15 cellular contexts compared by ENCODE assay signal in the genomic region with DNA sequence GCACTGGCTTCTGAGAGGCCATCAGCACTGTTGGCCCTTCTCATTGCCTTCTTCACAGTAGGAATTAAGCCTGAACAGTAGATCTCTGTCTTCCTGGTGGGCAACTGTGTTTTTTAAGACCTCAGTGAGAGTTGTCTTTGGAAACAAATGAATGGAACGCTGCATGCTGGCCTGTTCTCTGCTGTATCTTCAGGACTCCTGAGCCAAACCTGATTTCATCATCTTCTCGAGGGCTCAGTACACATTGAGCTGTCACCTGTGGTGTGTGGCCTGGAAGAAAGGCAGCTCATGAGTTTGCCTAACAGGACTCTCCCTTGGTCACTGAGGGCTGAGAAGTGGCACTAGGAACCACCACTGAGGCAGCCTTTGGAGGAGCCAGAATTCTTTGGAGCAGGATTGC. TPM values are rescaled to one million over a fixed set of nuclear protein-coding genes. Genes with fewer than 3 reads are reported as not detected.
DNase-seq lines count a peak whose midpoint lies in the region; ATAC-seq and TF ChIP-seq lines count a peak whose summit lies in the region.
"Had no signal": no experiment of that assay in that cellular context is flagged by ENCODE, and none has a peak within 500 bp of the region (broad histone marks: within the 10 kb centered on the region; RNA-seq: fewer than 3 reads in every experiment).

No MANE protein-coding gene starts in this region.

- no peaks in the 10 kb centered on the region for H3K36me3 ChIP-seq in psoas muscle (ENCODE audit: insufficient read depth in 1 of 2, low read depth in 1 of 2)

- TF ChIP-seq CTCF in choroid plexus epithelial cell (conservative IDR thresholded peaks at IDR 0.05; ENCODE audit: low read depth, low read length) (no peak), psoas muscle (IDR thresholded peaks at IDR 0.05) (no peak)

- no peaks in the 10 kb centered on the region for H3K27me3 ChIP-seq in psoas muscle (ENCODE audit: insufficient read depth in 3 of 3, low read length in 2 of 3)

- WGBS in psoas muscle, 3 donors = 20 to 58% (median 24%) methylated on average over 2 of the region's 2 CpGs

- peak overlapping the region; percentile 71 for H3K27ac ChIP-seq in psoas muscle
- H3K27ac ChIP-seq: A549 had no signal

- no peaks in the 10 kb centered on the region for H3K9me3 ChIP-seq in psoas muscle
- H3K9me3 ChIP-seq: A549, Caco-2 had no signal

- DNase-seq in DMS53 (lab: John Stamatoyannopoulos, UW) (peak; percentile 91), DMS53 treated with DMSO at 0.1 percent for 48 hours (lab: John Stamatoyannopoulos, UW; ENCODE audit: unreplicated experiment) (peak; percentile 82), choroid plexus epithelial cell (ENCODE audit: low read depth) (peak; percentile 36), psoas muscle (no peak), NCI-H2227 (lab: John Stamatoyannopoulos, UW; ENCODE audit: unreplicated experiment) (no peak), AG20443 (ENCODE audit: low spot score) (no peak)
- DNase-seq: Caco-2; CD8-positive, alpha-beta memory T cell; DMS79; H7 had no signal

- intact Hi-C loops in psoas muscle (cut with DNase I) = loop anchor here in 1 of 2 donors (5.0 kb wide), 1 partner anchor 36 kb away; no protein-coding TSS in a partner anchor

- peaks cover 68% of the 10 kb centered on the region for H3K4me1 ChIP-seq in psoas muscle
- H3K4me1 ChIP-seq: A549, Caco-2 had no signal

- H3K4me3 ChIP-seq in choroid plexus epithelial cell (ENCODE audit: low read depth, low read length) = no peak overlapping the region
- H3K4me3 ChIP-seq in psoas muscle = no peak overlapping the region
- H3K4me3 ChIP-seq: A549, GM12878, GM23338 had no signal

- peak; percentile 59 to 74 (median 71) for ATAC-seq in psoas muscle
- no peak for ATAC-seq in GM19463 (IDR thresholded peaks at IDR 0.05; ENCODE audit: unreplicated experiment)
- ATAC-seq: A549, GM12878, GM23338 had no signal

RNA-seq across cellular contexts. Expression of gene SH3RF3, which starts 39.7 kb away (rescaled TPM):
- 10 to 100 TPM in 2 of 4 donors, 1 to 10 TPM in 2; 6.8 to 27.0 (median 12.9) TPM for total RNA-seq in psoas muscle
- 10 to 100 TPM in 1 of 3 donors, 1 to 10 TPM in 2; 4.6 to 15.6 (median 9.0) TPM for polyA plus RNA-seq in psoas muscle
- total RNA-seq: G401 had no signal

Comparison
In these comparisons a context has a peak if more than half of its experiments do, and no peak if none do; other contexts are left out.
1. DNase-seq: peak in DMS53 (single experiment), DMS53 treated with DMSO at 0.1 percent for 48 hours (single experiment) and choroid plexus epithelial cell (single experiment); none in psoas muscle (0 of 2), NCI-H2227 (single experiment) and AG20443 (single experiment).